In genomic region chr17:74833501-74834361, GRCh38 we compare ENCODE assay signal across 10 cellular contexts. TPM values are rescaled to one million over a fixed set of nuclear protein-coding genes. Genes with fewer than 3 reads are reported as not detected.
DNase-seq lines count a peak whose midpoint lies in the region; TF ChIP-seq lines count a peak whose summit lies in the region.
"Had no signal": no experiment of that assay in that cellular context is flagged by ENCODE, and none has a peak within 500 bp of the region (broad histone marks: within the 10 kb centered on the region; RNA-seq: fewer than 3 reads in every experiment).

No MANE protein-coding gene starts in this region.

- H3K27ac ChIP-seq in OCI-LY7 (ENCODE audit: low read depth, low read length, poor library complexity, severe bottlenecking) (peak overlapping the region; percentile 60), thyroid gland (peak overlapping the region; percentile 63 to 66 (median 64))
- H3K27ac ChIP-seq: thoracic aorta had no signal

- H2AFZ ChIP-seq in OCI-LY7 (ENCODE audit: low read length) = peak overlapping the region; percentile 22; the same call in 1 of the 2 replicates

- H3K27me3 Mint-ChIP-seq in activated CD4-positive, alpha-beta T cell treated with anti-CD3 and anti-CD28 coated beads, Interleukin-2, amount 10 ng/mL, durations not matched to agents 7 days and 5 days = no peaks in the 10 kb centered on the region

- H3K4me1 Mint-ChIP-seq in activated CD4-positive, alpha-beta T cell treated with anti-CD3 and anti-CD28 coated beads, Interleukin-2, amount 10 ng/mL, durations not matched to agents 7 days and 5 days = no peaks in the 10 kb centered on the region

- H3K9me3 Mint-ChIP-seq in activated CD4-positive, alpha-beta T cell treated with anti-CD3 and anti-CD28 coated beads, Interleukin-2, amount 10 ng/mL, durations not matched to agents 7 days and 5 days = no peaks in the 10 kb centered on the region

- H3K9me2 ChIP-seq in OCI-LY7 (ENCODE audit: insufficient read depth, low read length) = no peaks in the 10 kb centered on the region

- no peaks in the 10 kb centered on the region for H4K20me1 ChIP-seq in OCI-LY7 (ENCODE audit: insufficient read depth, low read length)

- TF ChIP-seq CTCF in OCI-LY7 (conservative IDR thresholded peaks at IDR 0.05; ENCODE audit: low read length) = no peak
- TF ChIP-seq CTCF in epithelial cell of esophagus (IDR thresholded peaks at IDR 0.05; ENCODE audit: insufficient read depth, low read depth, low read length, missing control alignments) = no peak
- TF ChIP-seq CTCF in thyroid gland (IDR thresholded peaks at IDR 0.05) = no peak

- BruUV-seq in OCI-LY7 (replicated peaks; lab: Mats Ljungman, UMichigan) = no TSS peak

- WGBS in thyroid gland, 2 donors = 28 to 31% methylated on average over 9 to 14 of the region's 15 CpGs

- H3K9me3 ChIP-seq in OCI-LY7 (ENCODE audit: low read length) = no peaks in the 10 kb centered on the region
- H3K9me3 ChIP-seq in thyroid gland = no peaks in the 10 kb centered on the region
- H3K9me3 ChIP-seq: thoracic aorta had no signal

- H3K27me3 ChIP-seq in thyroid gland = no peaks in the 10 kb centered on the region

- peaks cover 40% of the 10 kb centered on the region for H3K4me1 ChIP-seq in OCI-LY7 (ENCODE audit: insufficient read depth, low read length, poor library complexity, severe bottlenecking)
- peaks cover 30 to 67% of the 10 kb centered on the region in 2 donors for H3K4me1 ChIP-seq in thyroid gland

- peaks cover 2% of the 10 kb centered on the region for H3K36me3 Mint-ChIP-seq in activated CD4-positive, alpha-beta T cell treated with anti-CD3 and anti-CD28 coated beads, Interleukin-2, amount 10 ng/mL, durations not matched to agents 7 days and 5 days (ENCODE audit: low read depth)

- H3K36me3 ChIP-seq in OCI-LY7 (ENCODE audit: insufficient read depth, low read length) (no peaks in the 10 kb centered on the region), thyroid gland (no peaks in the 10 kb centered on the region)

- no peak for TF ChIP-seq POLR2A in thyroid gland (IDR thresholded peaks at IDR 0.05)

- no peaks in the 10 kb centered on the region for H3K79me2 ChIP-seq in OCI-LY7 (ENCODE audit: insufficient read depth, low read depth, low read length)

- H3K4me2 ChIP-seq in OCI-LY7 (ENCODE audit: low read length) = peak overlapping the region; percentile 75

- H3K27ac Mint-ChIP-seq in activated CD4-positive, alpha-beta T cell treated with anti-CD3 and anti-CD28 coated beads, Interleukin-2, amount 10 ng/mL, durations not matched to agents 7 days and 5 days = peak overlapping the region; percentile 60

- no peak for DNase-seq in activated CD4-positive, alpha-beta T cell treated with anti-CD3 and anti-CD28 coated beads, Interleukin-2, amount 10 ng/mL, durations not matched to agents 7 days and 5 days
- no peak for DNase-seq in activated CD4-positive, alpha-beta T cell treated with anti-CD3 and anti-CD28 coated beads for 48 hours
- DNase-seq in OCI-LY7 (ENCODE audit: low spot score) (peak; percentile 82), epithelial cell of esophagus (ENCODE audit: low read depth) (peak; percentile 19), thyroid gland (peak; percentile 90 to 94), NCI-H1092 treated with DMSO at 0.1 percent for 48 hours (lab: John Stamatoyannopoulos, UW) (no peak), pons (ENCODE audit: low spot score) (no peak), NCI-H2029 (lab: John Stamatoyannopoulos, UW) (no peak)

- POLR2A ChIA-PET in activated CD4-positive, alpha-beta T cell treated with anti-CD3 and anti-CD28 coated beads, Interleukin-2, amount 10 ng/mL, durations not matched to agents 7 days and 5 days (lab: Charles Lee) = no interaction called here
- POLR2A ChIA-PET in OCI-LY7 (lab: Charles Lee) = interaction anchor here (0.5 to 1.7 kb wide), 8 partner anchors 23 to 132 kb away, joined by 3 to 5 read pairs (median 4); partner anchors contain the start of genes FDXR and NAT9

- H3K4me3 ChIP-seq in OCI-LY7 (ENCODE audit: low read depth, low read length, poor library complexity, severe bottlenecking) (peak overlapping the region; percentile 35), epithelial cell of esophagus (ENCODE audit: low read length) (no peak overlapping the region), thyroid gland (replicated peaks in 1 of 3) (no peak overlapping the region)
- H3K4me3 ChIP-seq: thoracic aorta had no signal

- no peak overlapping the region for H3K4me3 Mint-ChIP-seq in activated CD4-positive, alpha-beta T cell treated with anti-CD3 and anti-CD28 coated beads, Interleukin-2, amount 10 ng/mL, durations not matched to agents 7 days and 5 days

- intact Hi-C loops in OCI-LY7 (cut with micrococcal nuclease; ENCODE audit: unreplicated experiment) (no loop called here), thyroid gland (cut with DNase I) (no loop called here)

- CTCF ChIA-PET in activated CD4-positive, alpha-beta T cell treated with anti-CD3 and anti-CD28 coated beads, Interleukin-2, amount 10 ng/mL, durations not matched to agents 7 days and 5 days (lab: Charles Lee) = interaction anchor here (0.9 to 2.7 kb wide), 3 partner anchors 9 to 43 kb away, joined by 3 to 7 read pairs (median 3); no protein-coding TSS in a partner anchor
- CTCF ChIA-PET in OCI-LY7 (lab: Charles Lee; ENCODE audit: unreplicated experiment) = interaction anchor here (0.7 to 3.4 kb wide), 5 partner anchors 29 to 127 kb away, joined by 3 to 16 read pairs (median 9); no protein-coding TSS in a partner anchor

RNA-seq across cellular contexts. Expression of gene GRIN2C, which starts 26.0 kb away (rescaled TPM):
- under 1 TPM; 0.20 to 0.25 TPM for total RNA-seq in activated CD4-positive, alpha-beta T cell treated with anti-CD3 and anti-CD28 coated beads, Interleukin-2, amount 10 ng/mL, durations not matched to agents 7 days and 5 days
- 0.22 and 0.26 TPM in 2 replicates for total RNA-seq in OCI-LY7 (2014; rRNA removed; shearing (Covaris generic))
- total RNA-seq in OCI-LY7 (2022) (0.55 and 0.61 TPM in 2 replicates), thyroid gland (100 to 1,000 TPM in 2 of 4 donors, 10 to 100 TPM in 2; 63.4 to 120 (median 94.0) TPM)
- total RNA-seq: NCI-H460 had no signal

RNA-seq across cellular contexts. Expression of gene FDXR, which starts 39.1 kb away (rescaled TPM):
- 10 to 100 TPM; 36.0 to 43.4 TPM for total RNA-seq in activated CD4-positive, alpha-beta T cell treated with anti-CD3 and anti-CD28 coated beads, Interleukin-2, amount 10 ng/mL, durations not matched to agents 7 days and 5 days
- total RNA-seq in OCI-LY7 (2014; rRNA removed; shearing (Covaris generic)) = 12.2 TPM in 2 replicates
- 18.1 and 18.3 TPM in 2 replicates for total RNA-seq in OCI-LY7 (2022)
- total RNA-seq in thyroid gland = 10 to 100 TPM in 2 of 4 donors, 1 to 10 TPM in 2; 5.9 to 18.6 (median 10.2) TPM

RNA-seq across cellular contexts. Expression of gene NAT9, which starts 57.6 kb away (rescaled TPM):
- 10 to 100 TPM; 28.6 to 34.4 TPM for total RNA-seq in activated CD4-positive, alpha-beta T cell treated with anti-CD3 and anti-CD28 coated beads, Interleukin-2, amount 10 ng/mL, durations not matched to agents 7 days and 5 days
- total RNA-seq in OCI-LY7 (2014; rRNA removed; shearing (Covaris generic)) = 77.2 and 99.3 TPM in 2 replicates
- total RNA-seq in OCI-LY7 (2022) (87.9 and 89.0 TPM in 2 replicates), thyroid gland (10 to 100 TPM; 33.1 to 46.5 (median 41.4) TPM)

RNA-seq across cellular contexts. Expression of gene FADS6, which starts 59.7 kb away (rescaled TPM):
- not detected for total RNA-seq in activated CD4-positive, alpha-beta T cell treated with anti-CD3 and anti-CD28 coated beads, Interleukin-2, amount 10 ng/mL, durations not matched to agents 7 days and 5 days
- not detected in 2 replicates for total RNA-seq in OCI-LY7 (2014; rRNA removed; shearing (Covaris generic))
- total RNA-seq in OCI-LY7 (2022) (not detected in 2 replicates), thyroid gland (not detected)
- total RNA-seq: NCI-H460, thoracic aorta had no signal

Comparison
In these comparisons a context has a peak if more than half of its experiments do, and no peak if none do; other contexts are left out.
1. DNase-seq: peak in OCI-LY7 (single experiment), epithelial cell of esophagus (single experiment) and thyroid gland (2 of 2); none in activated CD4-positive, alpha-beta T cell treated with anti-CD3 and anti-CD28 coated beads, Interleukin-2, amount 10 ng/mL, durations not matched to agents 7 days and 5 days (single experiment), activated CD4-positive, alpha-beta T cell treated with anti-CD3 and anti-CD28 coated beads for 48 hours (single experiment), NCI-H1092 treated with DMSO at 0.1 percent for 48 hours (single experiment), pons (single experiment) and NCI-H2029 (single experiment).
2. RNA of gene GRIN2C, which starts 26.0 kb away (total RNA-seq): 63.4 to 120 TPM in thyroid gland; 0.22 to 0.61 TPM in OCI-LY7 and 0.20 to 0.25 TPM in activated CD4-positive, alpha-beta T cell treated with anti-CD3 and anti-CD28 coated beads, Interleukin-2, amount 10 ng/mL, durations not matched to agents 7 days and 5 days; every median in the first group is over 10 times any median in the second.